Comparison of ENCODE assay signal across 1 cellular context in the genomic region with DNA sequence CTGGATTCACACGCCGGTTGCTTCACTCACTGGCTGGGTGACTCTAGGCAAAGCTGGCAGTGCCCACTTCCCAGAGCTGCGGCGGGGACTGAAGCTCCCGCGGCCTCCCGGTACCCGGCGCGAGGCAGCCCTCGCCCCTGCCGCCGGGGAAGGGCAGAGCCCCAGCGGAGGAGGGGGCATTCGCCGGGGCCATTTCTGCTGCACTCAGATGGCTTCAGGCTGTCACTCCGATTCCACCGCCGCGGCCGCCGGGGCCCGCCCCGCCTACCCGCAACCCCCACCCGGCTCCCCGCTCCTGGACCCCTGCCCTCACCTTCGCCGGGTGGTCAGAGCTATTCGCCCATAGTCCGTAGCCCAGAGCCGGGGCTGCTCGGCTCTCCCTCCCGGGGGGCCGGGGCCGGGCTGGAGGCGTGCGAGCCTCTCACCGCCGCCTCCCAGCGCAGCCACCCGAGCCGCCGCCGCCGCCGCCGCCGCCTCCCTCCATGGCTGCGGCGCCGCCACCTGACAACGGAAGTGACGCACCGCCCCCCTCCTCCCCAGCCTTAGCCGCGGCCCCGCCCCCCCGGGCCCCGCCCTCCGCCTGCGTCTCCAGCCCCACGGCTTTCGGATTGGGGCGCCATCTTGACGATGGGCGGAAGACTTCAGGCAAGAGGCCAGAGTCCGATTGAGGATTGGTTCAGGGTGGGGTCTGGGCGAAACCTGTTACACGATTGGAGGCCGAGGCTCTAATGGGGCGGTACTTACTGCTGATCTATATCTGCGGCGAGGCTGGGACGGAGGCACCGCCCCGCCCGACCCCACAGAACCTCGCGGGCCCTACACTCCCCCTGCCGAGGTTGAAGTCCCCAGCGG.
TF ChIP-seq lines count a peak whose summit lies in the region.

A gene with protein sequence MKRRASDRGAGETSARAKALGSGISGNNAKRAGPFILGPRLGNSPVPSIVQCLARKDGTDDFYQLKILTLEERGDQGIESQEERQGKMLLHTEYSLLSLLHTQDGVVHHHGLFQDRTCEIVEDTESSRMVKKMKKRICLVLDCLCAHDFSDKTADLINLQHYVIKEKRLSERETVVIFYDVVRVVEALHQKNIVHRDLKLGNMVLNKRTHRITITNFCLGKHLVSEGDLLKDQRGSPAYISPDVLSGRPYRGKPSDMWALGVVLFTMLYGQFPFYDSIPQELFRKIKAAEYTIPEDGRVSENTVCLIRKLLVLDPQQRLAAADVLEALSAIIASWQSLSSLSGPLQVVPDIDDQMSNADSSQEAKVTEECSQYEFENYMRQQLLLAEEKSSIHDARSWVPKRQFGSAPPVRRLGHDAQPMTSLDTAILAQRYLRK (minus strand): TSS at position 515 of the 852 bp plus-strand sequence. CDS start 24,592 bp downstream, outside the sequence.

TF ChIP-seq in HEK293, 187 proteins besides CTCF, POLR2A, EP300 and RAD21 (continued from another document and continues in another):
- TF ChIP-seq, protein P1, sequence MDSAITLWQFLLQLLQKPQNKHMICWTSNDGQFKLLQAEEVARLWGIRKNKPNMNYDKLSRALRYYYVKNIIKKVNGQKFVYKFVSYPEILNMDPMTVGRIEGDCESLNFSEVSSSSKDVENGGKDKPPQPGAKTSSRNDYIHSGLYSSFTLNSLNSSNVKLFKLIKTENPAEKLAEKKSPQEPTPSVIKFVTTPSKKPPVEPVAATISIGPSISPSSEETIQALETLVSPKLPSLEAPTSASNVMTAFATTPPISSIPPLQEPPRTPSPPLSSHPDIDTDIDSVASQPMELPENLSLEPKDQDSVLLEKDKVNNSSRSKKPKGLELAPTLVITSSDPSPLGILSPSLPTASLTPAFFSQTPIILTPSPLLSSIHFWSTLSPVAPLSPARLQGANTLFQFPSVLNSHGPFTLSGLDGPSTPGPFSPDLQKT (IDR thresholded peaks at IDR 0.05; ENCODE audit: borderline replicate concordance, low read depth, low read length): no peak
- no peak for TF ChIP-seq HOXA7 (CRISPR knock-in tag; IDR thresholded peaks at IDR 0.05; ENCODE audit: borderline replicate concordance)
- TF ChIP-seq, protein P2, sequence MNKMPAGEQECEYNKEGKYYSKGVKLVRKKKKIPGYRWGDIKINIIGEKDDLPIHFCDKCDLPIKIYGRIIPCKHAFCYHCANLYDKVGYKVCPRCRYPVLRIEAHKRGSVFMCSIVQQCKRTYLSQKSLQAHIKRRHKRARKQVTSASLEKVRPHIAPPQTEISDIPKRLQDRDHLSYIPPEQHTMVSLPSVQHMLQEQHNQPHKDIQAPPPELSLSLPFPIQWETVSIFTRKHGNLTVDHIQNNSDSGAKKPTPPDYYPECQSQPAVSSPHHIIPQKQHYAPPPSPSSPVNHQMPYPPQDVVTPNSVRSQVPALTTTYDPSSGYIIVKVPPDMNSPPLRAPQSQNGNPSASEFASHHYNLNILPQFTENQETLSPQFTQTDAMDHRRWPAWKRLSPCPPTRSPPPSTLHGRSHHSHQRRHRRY (tag by site-specific recombination; IDR thresholded peaks at IDR 0.05): no peak
- TF ChIP-seq GLIS1 (tag by site-specific recombination; IDR thresholded peaks at IDR 0.05): peak; percentile 14; the same call in 1 of the 2 replicates
- TF ChIP-seq MEIS1 (CRISPR knock-in tag; IDR thresholded peaks at IDR 0.05; ENCODE audit: borderline replicate concordance): no peak
- TF ChIP-seq, protein P3, sequence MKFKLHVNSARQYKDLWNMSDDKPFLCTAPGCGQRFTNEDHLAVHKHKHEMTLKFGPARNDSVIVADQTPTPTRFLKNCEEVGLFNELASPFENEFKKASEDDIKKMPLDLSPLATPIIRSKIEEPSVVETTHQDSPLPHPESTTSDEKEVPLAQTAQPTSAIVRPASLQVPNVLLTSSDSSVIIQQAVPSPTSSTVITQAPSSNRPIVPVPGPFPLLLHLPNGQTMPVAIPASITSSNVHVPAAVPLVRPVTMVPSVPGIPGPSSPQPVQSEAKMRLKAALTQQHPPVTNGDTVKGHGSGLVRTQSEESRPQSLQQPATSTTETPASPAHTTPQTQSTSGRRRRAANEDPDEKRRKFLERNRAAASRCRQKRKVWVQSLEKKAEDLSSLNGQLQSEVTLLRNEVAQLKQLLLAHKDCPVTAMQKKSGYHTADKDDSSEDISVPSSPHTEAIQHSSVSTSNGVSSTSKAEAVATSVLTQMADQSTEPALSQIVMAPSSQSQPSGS (tag by site-specific recombination; IDR thresholded peaks at IDR 0.05; ENCODE audit: low read depth): no peak
- TF ChIP-seq, protein P4, sequence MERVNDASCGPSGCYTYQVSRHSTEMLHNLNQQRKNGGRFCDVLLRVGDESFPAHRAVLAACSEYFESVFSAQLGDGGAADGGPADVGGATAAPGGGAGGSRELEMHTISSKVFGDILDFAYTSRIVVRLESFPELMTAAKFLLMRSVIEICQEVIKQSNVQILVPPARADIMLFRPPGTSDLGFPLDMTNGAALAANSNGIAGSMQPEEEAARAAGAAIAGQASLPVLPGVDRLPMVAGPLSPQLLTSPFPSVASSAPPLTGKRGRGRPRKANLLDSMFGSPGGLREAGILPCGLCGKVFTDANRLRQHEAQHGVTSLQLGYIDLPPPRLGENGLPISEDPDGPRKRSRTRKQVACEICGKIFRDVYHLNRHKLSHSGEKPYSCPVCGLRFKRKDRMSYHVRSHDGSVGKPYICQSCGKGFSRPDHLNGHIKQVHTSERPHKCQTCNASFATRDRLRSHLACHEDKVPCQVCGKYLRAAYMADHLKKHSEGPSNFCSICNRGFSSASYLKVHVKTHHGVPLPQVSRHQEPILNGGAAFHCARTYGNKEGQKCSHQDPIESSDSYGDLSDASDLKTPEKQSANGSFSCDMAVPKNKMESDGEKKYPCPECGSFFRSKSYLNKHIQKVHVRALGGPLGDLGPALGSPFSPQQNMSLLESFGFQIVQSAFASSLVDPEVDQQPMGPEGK (tag by site-specific recombination; IDR thresholded peaks at IDR 0.05): peak; percentile 46; the same call in 1 of the 2 replicates
- TF ChIP-seq GLIS2 (tag by site-specific recombination; IDR thresholded peaks at IDR 0.05): peak; percentile 50
- no peak for TF ChIP-seq ZNF24 (tag by site-specific recombination; IDR thresholded peaks at IDR 0.05)
- TF ChIP-seq, protein P5, sequence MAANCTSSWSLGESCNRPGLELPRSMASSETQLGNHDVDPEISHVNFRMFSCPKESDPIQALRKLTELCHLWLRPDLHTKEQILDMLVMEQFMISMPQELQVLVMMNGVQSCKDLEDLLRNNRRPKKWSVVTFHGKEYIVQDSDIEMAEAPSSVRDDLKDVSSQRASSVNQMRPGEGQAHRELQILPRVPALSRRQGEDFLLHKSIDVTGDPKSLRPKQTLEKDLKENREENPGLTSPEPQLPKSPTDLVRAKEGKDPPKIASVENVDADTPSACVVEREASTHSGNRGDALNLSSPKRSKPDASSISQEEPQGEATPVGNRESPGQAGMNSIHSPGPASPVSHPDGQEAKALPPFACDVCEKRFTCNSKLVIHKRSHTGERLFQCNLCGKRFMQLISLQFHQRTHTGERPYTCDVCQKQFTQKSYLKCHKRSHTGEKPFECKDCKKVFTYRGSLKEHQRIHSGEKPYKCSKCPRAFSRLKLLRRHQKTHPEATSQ (tag by site-specific recombination; IDR thresholded peaks at IDR 0.05): no peak
- TF ChIP-seq OVOL3 (tag by site-specific recombination; IDR thresholded peaks at IDR 0.05): peak; percentile 79
- TF ChIP-seq ZNF121 (tag by site-specific recombination; IDR thresholded peaks at IDR 0.05): no peak
- TF ChIP-seq ZNF175 (tag by site-specific recombination; IDR thresholded peaks at IDR 0.05): no peak
- TF ChIP-seq ZNF2 (tag by site-specific recombination; IDR thresholded peaks at IDR 0.05): no peak
- TF ChIP-seq SP3 (tag by site-specific recombination; IDR thresholded peaks at IDR 0.05): peak; percentile 98
- TF ChIP-seq ZNF48 (tag by site-specific recombination; IDR thresholded peaks at IDR 0.05): no peak
- TF ChIP-seq, protein P6, sequence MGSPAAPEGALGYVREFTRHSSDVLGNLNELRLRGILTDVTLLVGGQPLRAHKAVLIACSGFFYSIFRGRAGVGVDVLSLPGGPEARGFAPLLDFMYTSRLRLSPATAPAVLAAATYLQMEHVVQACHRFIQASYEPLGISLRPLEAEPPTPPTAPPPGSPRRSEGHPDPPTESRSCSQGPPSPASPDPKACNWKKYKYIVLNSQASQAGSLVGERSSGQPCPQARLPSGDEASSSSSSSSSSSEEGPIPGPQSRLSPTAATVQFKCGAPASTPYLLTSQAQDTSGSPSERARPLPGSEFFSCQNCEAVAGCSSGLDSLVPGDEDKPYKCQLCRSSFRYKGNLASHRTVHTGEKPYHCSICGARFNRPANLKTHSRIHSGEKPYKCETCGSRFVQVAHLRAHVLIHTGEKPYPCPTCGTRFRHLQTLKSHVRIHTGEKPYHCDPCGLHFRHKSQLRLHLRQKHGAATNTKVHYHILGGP (tag by site-specific recombination; IDR thresholded peaks at IDR 0.05): no peak
- peak; percentile 81 for TF ChIP-seq KLF8 (tag by site-specific recombination; IDR thresholded peaks at IDR 0.05)
- TF ChIP-seq ZNF558 (tag by site-specific recombination; IDR thresholded peaks at IDR 0.05): no peak
- TF ChIP-seq ZSCAN30 (tag by site-specific recombination; IDR thresholded peaks at IDR 0.05): 0 out of 2 replicates have a peak, but pooled peaks have one; percentile 51
- TF ChIP-seq KLF9 (tag by site-specific recombination; IDR thresholded peaks at IDR 0.05; ENCODE audit: low read depth): peak; percentile 22; the same call in 1 of the 2 replicates
- TF ChIP-seq ZNF114 (tag by site-specific recombination; IDR thresholded peaks at IDR 0.05): no peak
- TF ChIP-seq ZFP41 (tag by site-specific recombination; IDR thresholded peaks at IDR 0.05; ENCODE audit: borderline replicate concordance): no peak
- TF ChIP-seq TCF7L2 (IDR thresholded peaks at IDR 0.05; ENCODE audit: borderline replicate concordance, low read depth, low read length): no peak
- no peak for TF ChIP-seq ZNF670 (tag by site-specific recombination; IDR thresholded peaks at IDR 0.05; ENCODE audit: low read depth)
- no peak for TF ChIP-seq ZBTB21 (tag by site-specific recombination; IDR thresholded peaks at IDR 0.05)
- TF ChIP-seq ZNF768 (tag by site-specific recombination; IDR thresholded peaks at IDR 0.05): no peak
- TF ChIP-seq, protein P7, sequence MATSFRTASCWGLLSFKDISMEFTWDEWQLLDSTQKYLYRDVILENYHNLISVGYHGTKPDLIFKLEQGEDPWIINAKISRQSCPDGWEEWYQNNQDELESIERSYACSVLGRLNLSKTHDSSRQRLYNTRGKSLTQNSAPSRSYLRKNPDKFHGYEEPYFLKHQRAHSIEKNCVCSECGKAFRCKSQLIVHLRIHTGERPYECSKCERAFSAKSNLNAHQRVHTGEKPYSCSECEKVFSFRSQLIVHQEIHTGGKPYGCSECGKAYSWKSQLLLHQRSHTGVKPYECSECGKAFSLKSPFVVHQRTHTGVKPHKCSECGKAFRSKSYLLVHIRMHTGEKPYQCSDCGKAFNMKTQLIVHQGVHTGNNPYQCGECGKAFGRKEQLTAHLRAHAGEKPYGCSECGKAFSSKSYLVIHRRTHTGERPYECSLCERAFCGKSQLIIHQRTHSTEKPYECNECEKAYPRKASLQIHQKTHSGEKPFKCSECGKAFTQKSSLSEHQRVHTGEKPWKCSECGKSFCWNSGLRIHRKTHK (tag by site-specific recombination; IDR thresholded peaks at IDR 0.05): no peak
- no peak for TF ChIP-seq ZNF626 (tag by site-specific recombination; IDR thresholded peaks at IDR 0.05)
- no peak for TF ChIP-seq ZNF658 (tag by site-specific recombination; IDR thresholded peaks at IDR 0.05)
- TF ChIP-seq ZFHX2 (tag by site-specific recombination; conservative IDR thresholded peaks at IDR 0.05): no peak; the same call in 1 of the 2 replicates
- no peak for TF ChIP-seq ZNF354C (tag by site-specific recombination; IDR thresholded peaks at IDR 0.05; ENCODE audit: borderline replicate concordance, low read depth)
- TF ChIP-seq ZSCAN16 (tag by site-specific recombination; IDR thresholded peaks at IDR 0.05): no peak
- TF ChIP-seq IKZF3 (tag by site-specific recombination; IDR thresholded peaks at IDR 0.05): no peak
- TF ChIP-seq ZNF521 (tag by site-specific recombination; IDR thresholded peaks at IDR 0.05): no peak
- TF ChIP-seq, protein P8, sequence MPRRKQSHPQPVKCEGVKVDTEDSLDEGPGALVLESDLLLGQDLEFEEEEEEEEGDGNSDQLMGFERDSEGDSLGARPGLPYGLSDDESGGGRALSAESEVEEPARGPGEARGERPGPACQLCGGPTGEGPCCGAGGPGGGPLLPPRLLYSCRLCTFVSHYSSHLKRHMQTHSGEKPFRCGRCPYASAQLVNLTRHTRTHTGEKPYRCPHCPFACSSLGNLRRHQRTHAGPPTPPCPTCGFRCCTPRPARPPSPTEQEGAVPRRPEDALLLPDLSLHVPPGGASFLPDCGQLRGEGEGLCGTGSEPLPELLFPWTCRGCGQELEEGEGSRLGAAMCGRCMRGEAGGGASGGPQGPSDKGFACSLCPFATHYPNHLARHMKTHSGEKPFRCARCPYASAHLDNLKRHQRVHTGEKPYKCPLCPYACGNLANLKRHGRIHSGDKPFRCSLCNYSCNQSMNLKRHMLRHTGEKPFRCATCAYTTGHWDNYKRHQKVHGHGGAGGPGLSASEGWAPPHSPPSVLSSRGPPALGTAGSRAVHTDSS (tag by site-specific recombination; IDR thresholded peaks at IDR 0.05): no peak
- TF ChIP-seq SCRT1 (tag by site-specific recombination; IDR thresholded peaks at IDR 0.05; ENCODE audit: borderline replicate concordance): no peak
- TF ChIP-seq WT1 (tag by site-specific recombination; IDR thresholded peaks at IDR 0.05): no peak
- TF ChIP-seq, protein P9, sequence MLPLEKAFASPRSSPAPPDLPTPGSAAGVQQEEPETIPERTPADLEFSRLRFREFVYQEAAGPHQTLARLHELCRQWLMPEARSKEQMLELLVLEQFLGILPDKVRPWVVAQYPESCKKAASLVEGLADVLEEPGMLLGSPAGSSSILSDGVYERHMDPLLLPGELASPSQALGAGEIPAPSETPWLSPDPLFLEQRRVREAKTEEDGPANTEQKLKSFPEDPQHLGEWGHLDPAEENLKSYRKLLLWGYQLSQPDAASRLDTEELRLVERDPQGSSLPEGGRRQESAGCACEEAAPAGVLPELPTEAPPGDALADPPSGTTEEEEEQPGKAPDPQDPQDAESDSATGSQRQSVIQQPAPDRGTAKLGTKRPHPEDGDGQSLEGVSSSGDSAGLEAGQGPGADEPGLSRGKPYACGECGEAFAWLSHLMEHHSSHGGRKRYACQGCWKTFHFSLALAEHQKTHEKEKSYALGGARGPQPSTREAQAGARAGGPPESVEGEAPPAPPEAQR (tag by site-specific recombination; IDR thresholded peaks at IDR 0.05): no peak
- no peak for TF ChIP-seq SETDB1 (IDR thresholded peaks at IDR 0.05; ENCODE audit: insufficient read length, low read length)
- TF ChIP-seq, protein P10, sequence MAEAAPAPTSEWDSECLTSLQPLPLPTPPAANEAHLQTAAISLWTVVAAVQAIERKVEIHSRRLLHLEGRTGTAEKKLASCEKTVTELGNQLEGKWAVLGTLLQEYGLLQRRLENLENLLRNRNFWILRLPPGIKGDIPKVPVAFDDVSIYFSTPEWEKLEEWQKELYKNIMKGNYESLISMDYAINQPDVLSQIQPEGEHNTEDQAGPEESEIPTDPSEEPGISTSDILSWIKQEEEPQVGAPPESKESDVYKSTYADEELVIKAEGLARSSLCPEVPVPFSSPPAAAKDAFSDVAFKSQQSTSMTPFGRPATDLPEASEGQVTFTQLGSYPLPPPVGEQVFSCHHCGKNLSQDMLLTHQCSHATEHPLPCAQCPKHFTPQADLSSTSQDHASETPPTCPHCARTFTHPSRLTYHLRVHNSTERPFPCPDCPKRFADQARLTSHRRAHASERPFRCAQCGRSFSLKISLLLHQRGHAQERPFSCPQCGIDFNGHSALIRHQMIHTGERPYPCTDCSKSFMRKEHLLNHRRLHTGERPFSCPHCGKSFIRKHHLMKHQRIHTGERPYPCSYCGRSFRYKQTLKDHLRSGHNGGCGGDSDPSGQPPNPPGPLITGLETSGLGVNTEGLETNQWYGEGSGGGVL (tag by site-specific recombination; IDR thresholded peaks at IDR 0.05): peak; percentile 52
- TF ChIP-seq RBAK (tag by site-specific recombination; IDR thresholded peaks at IDR 0.05): no peak
- peak; percentile 77 for TF ChIP-seq KLF7 (tag by site-specific recombination; IDR thresholded peaks at IDR 0.05; ENCODE audit: borderline replicate concordance)
- no peak for TF ChIP-seq ZNF792 (tag by site-specific recombination; IDR thresholded peaks at IDR 0.05)
